Comparison of ENCODE assay signal across 9 cellular contexts in the genomic region with DNA sequence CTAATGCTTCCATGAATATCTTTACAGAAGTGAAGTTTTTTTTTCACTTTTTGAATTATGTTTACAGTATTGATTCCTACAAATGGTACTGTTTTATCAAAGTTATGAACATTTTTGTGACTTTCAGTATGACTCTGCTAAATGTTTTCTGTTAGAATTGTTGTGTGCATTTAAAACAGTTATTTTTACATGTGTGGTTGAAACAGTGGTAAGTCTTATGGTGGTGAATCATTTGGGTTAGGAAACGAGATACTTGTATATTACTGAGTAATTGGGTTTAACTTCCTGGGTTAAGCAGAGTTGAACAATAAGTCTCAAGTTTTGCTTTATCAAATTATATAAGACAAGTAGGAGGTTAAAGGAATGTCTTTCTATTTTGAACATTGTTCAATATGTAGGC.
A peak's percentile ranks its signal among the peaks of the same experiment; 100 is the strongest.
DNase-seq lines count a peak whose midpoint lies in the region; ATAC-seq, FAIRE-seq and TF ChIP-seq lines count a peak whose summit lies in the region.
"Had no signal": no experiment of that assay in that cellular context is flagged by ENCODE, and none has a peak within 500 bp of the region (broad histone marks: within the 10 kb centered on the region; RNA-seq: fewer than 3 reads in every experiment).

No MANE protein-coding gene starts in this region.

- peak; percentile 73 for FAIRE-seq in RCC 7860 (lab: Jason Lieb, UNC)

- H3K4me3 Mint-ChIP-seq in CD4-positive, CD25-positive, alpha-beta regulatory T cell = no peak overlapping the region

- DNase-seq in CD4-positive, CD25-positive, alpha-beta regulatory T cell = peak in 1 of 3 donors; percentile 68
- DNase-seq in RCC 7860 (ENCODE audit: low spot score) = no peak
- DNase-seq in fibroblast of villous mesenchyme (ENCODE audit: low read depth) = peak; percentile 75
- no peak for DNase-seq in effector memory CD4-positive, alpha-beta T cell
- no peak for DNase-seq in sigmoid colon
- no peak for DNase-seq in NCI-H128 (lab: John Stamatoyannopoulos, UW; ENCODE audit: unreplicated experiment)

- no peak overlapping the region for H3K4me3 ChIP-seq in CD4-positive, CD25-positive, alpha-beta regulatory T cell (ENCODE audit: low read depth, low read length)
- no peak overlapping the region for H3K4me3 ChIP-seq in fibroblast of villous mesenchyme (ENCODE audit: low read depth, low read length)
- H3K4me3 ChIP-seq in effector memory CD4-positive, alpha-beta T cell (ENCODE audit: insufficient read depth, low read depth, low read length, poor library complexity, severe bottlenecking) = no peak overlapping the region
- no peak overlapping the region for H3K4me3 ChIP-seq in sigmoid colon
- H3K4me3 ChIP-seq: skin epidermis had no signal

- peak; percentile 77 to 85 for ATAC-seq in CD4-positive, CD25-positive, alpha-beta regulatory T cell (ENCODE audit: low read depth in 2 of 2)
- ATAC-seq in GM21423 (IDR thresholded peaks at IDR 0.05; ENCODE audit: unreplicated experiment) (peak; percentile 78), HG02623 (IDR thresholded peaks at IDR 0.05; ENCODE audit: unreplicated experiment) (no peak)

- TF ChIP-seq POLR2A in sigmoid colon (IDR thresholded peaks at IDR 0.05) = no peak

- peaks cover 9 to 29% (median 17%) of the 10 kb centered on the region in 4 donors for H3K4me1 Mint-ChIP-seq in CD4-positive, CD25-positive, alpha-beta regulatory T cell

- no peak overlapping the region for H3K27ac ChIP-seq in CD4-positive, CD25-positive, alpha-beta regulatory T cell (ENCODE audit: insufficient read depth, low read length, poor library complexity, severe bottlenecking)
- no peak overlapping the region for H3K27ac ChIP-seq in effector memory CD4-positive, alpha-beta T cell (ENCODE audit: insufficient read depth, low read length, poor library complexity, severe bottlenecking)
- no peak overlapping the region for H3K27ac ChIP-seq in sigmoid colon

- TF ChIP-seq CTCF in fibroblast of villous mesenchyme (IDR thresholded peaks at IDR 0.05; ENCODE audit: insufficient read depth, low read depth, low read length) (no peak), sigmoid colon (IDR thresholded peaks at IDR 0.05) (no peak)

- intact Hi-C loops in sigmoid colon (cut with DNase I) = no loop called here

- peaks cover 72% of the 10 kb centered on the region for H3K36me3 ChIP-seq in CD4-positive, CD25-positive, alpha-beta regulatory T cell (ENCODE audit: control insufficient read depth, insufficient read depth, low read length)
- peaks cover 51% of the 10 kb centered on the region for H3K36me3 ChIP-seq in effector memory CD4-positive, alpha-beta T cell (ENCODE audit: control insufficient read depth, insufficient read depth, low read length)
- H3K36me3 ChIP-seq in sigmoid colon = peaks cover 0 to 67% (median 34%) of the 10 kb centered on the region in 4 donors

- no peaks in the 10 kb centered on the region for H3K9me3 Mint-ChIP-seq in CD4-positive, CD25-positive, alpha-beta regulatory T cell

- H3K36me3 Mint-ChIP-seq in CD4-positive, CD25-positive, alpha-beta regulatory T cell = peaks cover 47% of the 10 kb centered on the region

- H3K4me1 ChIP-seq in CD4-positive, CD25-positive, alpha-beta regulatory T cell (ENCODE audit: control insufficient read depth, insufficient read depth, low read length, poor library complexity, severe bottlenecking) = no peaks in the 10 kb centered on the region
- H3K4me1 ChIP-seq in effector memory CD4-positive, alpha-beta T cell (ENCODE audit: control insufficient read depth, insufficient read depth, low read length, poor library complexity, severe bottlenecking) = no peaks in the 10 kb centered on the region
- H3K4me1 ChIP-seq in sigmoid colon = no peaks in the 10 kb centered on the region

- no peaks in the 10 kb centered on the region for H3K27me3 ChIP-seq in CD4-positive, CD25-positive, alpha-beta regulatory T cell (ENCODE audit: control insufficient read depth, insufficient read depth, low read length)
- H3K27me3 ChIP-seq in effector memory CD4-positive, alpha-beta T cell (replicated peaks; ENCODE audit: control insufficient read depth, insufficient read depth, low read length, poor library complexity, severe bottlenecking) = no peaks in the 10 kb centered on the region
- H3K27me3 ChIP-seq in sigmoid colon = no peaks in the 10 kb centered on the region

- peak overlapping the region in 2 of 3 donors; percentile 33 to 43 for H3K27ac Mint-ChIP-seq in CD4-positive, CD25-positive, alpha-beta regulatory T cell

- TF ChIP-seq EP300 in sigmoid colon (IDR thresholded peaks at IDR 0.05) = no peak

- H3K9me3 ChIP-seq in CD4-positive, CD25-positive, alpha-beta regulatory T cell (ENCODE audit: control insufficient read depth in 2 of 2, low read length in 2 of 2) = no peaks in the 10 kb centered on the region
- H3K9me3 ChIP-seq in effector memory CD4-positive, alpha-beta T cell (ENCODE audit: control insufficient read depth, low read length) = no peaks in the 10 kb centered on the region
- no peaks in the 10 kb centered on the region for H3K9me3 ChIP-seq in sigmoid colon

- no peaks in the 10 kb centered on the region for H3K27me3 Mint-ChIP-seq in CD4-positive, CD25-positive, alpha-beta regulatory T cell

- 63 to 80% methylated on average over 1 of the region's 1 CpG for WGBS in sigmoid colon, 2 donors
